ENCODE assay signal across 8 cellular contexts in genomic region chr20:45456632-45457031, GRCh38. TPM values are rescaled to one million over a fixed set of nuclear protein-coding genes. Genes with fewer than 3 reads are reported as not detected.
DNase-seq lines count a peak whose midpoint lies in the region; ATAC-seq and TF ChIP-seq lines count a peak whose summit lies in the region.

No MANE protein-coding gene starts in this region.

- no peak overlapping the region for H2AFZ ChIP-seq in GM23248

- H4K20me1 ChIP-seq in GM23248 (ENCODE audit: insufficient read depth), result no peaks in the 10 kb centered on the region

- H3K4me3 ChIP-seq in CD8-positive, alpha-beta T cell (ENCODE audit: low read depth, low read length), result no peak overlapping the region
- no peak overlapping the region for H3K4me3 ChIP-seq in GM23248

- no peaks in the 10 kb centered on the region for H3K27me3 Mint-ChIP-seq in CD8-positive, alpha-beta T cell (ENCODE audit: low read depth)

- no peak overlapping the region for H3K27ac ChIP-seq in CD8-positive, alpha-beta T cell (ENCODE audit: low read depth, low read length)
- no peak overlapping the region for H3K27ac ChIP-seq in GM23248

- H3F3A ChIP-seq in GM23248 (ENCODE audit: insufficient read depth), result no peaks in the 10 kb centered on the region

- H3K9me3 Mint-ChIP-seq in CD8-positive, alpha-beta T cell, result no peaks in the 10 kb centered on the region

- no peaks in the 10 kb centered on the region for H3K4me1 ChIP-seq in CD8-positive, alpha-beta T cell (ENCODE audit: insufficient read depth, low read length)
- H3K4me1 ChIP-seq in GM23248 (ENCODE audit: insufficient read depth), result no peaks in the 10 kb centered on the region

- intact Hi-C loops in CD8-positive, alpha-beta T cell (cut with DNase I, micrococcal nuclease), result loop anchor here in 1 of 2 experiments (2.0 kb wide), 1 partner anchor 314 kb away; no protein-coding TSS in a partner anchor

- no peak overlapping the region for H3K4me2 ChIP-seq in GM23248 (ENCODE audit: unreplicated experiment)

- no peaks in the 10 kb centered on the region for H3K27me3 ChIP-seq in CD8-positive, alpha-beta T cell (ENCODE audit: insufficient read depth, low read length)
- peaks cover 45% of the 10 kb centered on the region; the same call in 1 of the 2 replicates for H3K27me3 ChIP-seq in GM23248 (replicated peaks; ENCODE audit: insufficient read depth)

- H3K79me2 ChIP-seq in GM23248 (ENCODE audit: insufficient read depth), result no peaks in the 10 kb centered on the region

- CTCF ChIA-PET in CD8-positive, alpha-beta T cell (lab: Charles Lee), result interaction anchor here (1.0 to 8.1 kb wide), 2 partner anchors 138 to 314 kb away, joined by 3 to 70 read pairs; no protein-coding TSS in a partner anchor

- no peak for DNase-seq in CD8-positive, alpha-beta T cell
- peak; percentile 35 for DNase-seq in GM23248
- peak; percentile 57 for DNase-seq in RPMI8226
- peak; percentile 58 for DNase-seq in iPS-NIHi11 (ENCODE audit: low spot score)
- DNase-seq in globus pallidus (ENCODE audit: low spot score), result no peak

- H3K36me3 ChIP-seq in CD8-positive, alpha-beta T cell (ENCODE audit: insufficient read depth, low read length), result no peaks in the 10 kb centered on the region
- no peaks in the 10 kb centered on the region for H3K36me3 ChIP-seq in GM23248 (ENCODE audit: low read depth)

- H3K9ac ChIP-seq in GM23248, result no peak overlapping the region

- no peaks in the 10 kb centered on the region for H3K4me1 Mint-ChIP-seq in CD8-positive, alpha-beta T cell (ENCODE audit: low read depth)

- in situ Hi-C loops in GM23248 (cut with MboI), result loop anchor here (25.0 kb wide), 1 partner anchor 306 kb away; no protein-coding TSS in a partner anchor

- H3K4me3 Mint-ChIP-seq in CD8-positive, alpha-beta T cell, result no peak overlapping the region

- TF ChIP-seq CTCF in CD8-positive, alpha-beta T cell (IDR thresholded peaks at IDR 0.05), result peak; percentile 27

- POLR2A ChIA-PET in CD8-positive, alpha-beta T cell (lab: Charles Lee), result no interaction called here

- peaks cover 7% of the 10 kb centered on the region for H3K36me3 Mint-ChIP-seq in CD8-positive, alpha-beta T cell

- no peaks in the 10 kb centered on the region for H3K9me2 ChIP-seq in GM23248 (ENCODE audit: insufficient read depth)

- no peak overlapping the region for H3K27ac Mint-ChIP-seq in CD8-positive, alpha-beta T cell

- no peaks in the 10 kb centered on the region for H3K9me3 ChIP-seq in CD8-positive, alpha-beta T cell (ENCODE audit: low read length)
- no peaks in the 10 kb centered on the region for H3K9me3 ChIP-seq in GM23248 (ENCODE audit: low read depth)

- 5 to 13% methylated on average over 6 of the region's 6 CpGs for WGBS in GM23248 (ENCODE audit: low coverage in 1 of 2, low lambda C conversion rate in 2 of 2, missing lambda C conversion rate in 2 of 2), 2 experiments

- ATAC-seq in CD8-positive, alpha-beta T cell, result peak; percentile 48
- ATAC-seq in HG03457 (IDR thresholded peaks at IDR 0.05; ENCODE audit: unreplicated experiment) (no peak), GM21737 (IDR thresholded peaks at IDR 0.05; ENCODE audit: unreplicated experiment) (no peak), GM21526 (IDR thresholded peaks at IDR 0.05; ENCODE audit: low FRiP score, unreplicated experiment) (no peak)

RNA-seq across cellular contexts. Expression of gene WFDC2, which starts 12.9 kb away (rescaled TPM):
- total RNA-seq in CD8-positive, alpha-beta T cell, result not detected
- total RNA-seq in GM23248 (2014; rRNA removed; shearing (Covaris generic)), result not detected in 2 replicates
- polyA plus RNA-seq in GM23248 (2016; fragmentation: Nextera tagmentation; extraction: Ambion mirVana), result not detected in 2 replicates

RNA-seq across cellular contexts. Expression of gene PIGT, which starts 40.7 kb away (rescaled TPM):
- total RNA-seq in CD8-positive, alpha-beta T cell, result 100 to 1,000 TPM; 213 to 230 TPM
- total RNA-seq in GM23248 (2014; rRNA removed; shearing (Covaris generic)), result 108 and 138 TPM in 2 replicates
- polyA plus RNA-seq in GM23248 (2016; fragmentation: Nextera tagmentation; extraction: Ambion mirVana), result 190 and 198 TPM in 2 replicates

RNA-seq across cellular contexts. Expression of gene DBNDD2, which starts 48.5 kb away (rescaled TPM):
- 10 to 100 TPM; 25.0 to 27.6 TPM for total RNA-seq in CD8-positive, alpha-beta T cell
- 5.1 and 5.7 TPM in 2 replicates for total RNA-seq in GM23248 (2014; rRNA removed; shearing (Covaris generic))
- polyA plus RNA-seq in GM23248 (2016; fragmentation: Nextera tagmentation; extraction: Ambion mirVana), result 27.9 and 30.0 TPM in 2 replicates

RNA-seq across cellular contexts. Expression of gene SPINT3, which starts 58.8 kb away (rescaled TPM):
- total RNA-seq in CD8-positive, alpha-beta T cell, result not detected
- not detected in 2 replicates for total RNA-seq in GM23248 (2014; rRNA removed; shearing (Covaris generic))
- not detected in 2 replicates for polyA plus RNA-seq in GM23248 (2016; fragmentation: Nextera tagmentation; extraction: Ambion mirVana)

Comparison
In these comparisons a context has a peak if more than half of its experiments do, and no peak if none do; other contexts are left out.
1. DNase-seq: peak in GM23248 (single experiment), RPMI8226 (single experiment) and iPS-NIHi11 (single experiment); none in CD8-positive, alpha-beta T cell (0 of 7) and globus pallidus (single experiment).